In the genomic region with DNA sequence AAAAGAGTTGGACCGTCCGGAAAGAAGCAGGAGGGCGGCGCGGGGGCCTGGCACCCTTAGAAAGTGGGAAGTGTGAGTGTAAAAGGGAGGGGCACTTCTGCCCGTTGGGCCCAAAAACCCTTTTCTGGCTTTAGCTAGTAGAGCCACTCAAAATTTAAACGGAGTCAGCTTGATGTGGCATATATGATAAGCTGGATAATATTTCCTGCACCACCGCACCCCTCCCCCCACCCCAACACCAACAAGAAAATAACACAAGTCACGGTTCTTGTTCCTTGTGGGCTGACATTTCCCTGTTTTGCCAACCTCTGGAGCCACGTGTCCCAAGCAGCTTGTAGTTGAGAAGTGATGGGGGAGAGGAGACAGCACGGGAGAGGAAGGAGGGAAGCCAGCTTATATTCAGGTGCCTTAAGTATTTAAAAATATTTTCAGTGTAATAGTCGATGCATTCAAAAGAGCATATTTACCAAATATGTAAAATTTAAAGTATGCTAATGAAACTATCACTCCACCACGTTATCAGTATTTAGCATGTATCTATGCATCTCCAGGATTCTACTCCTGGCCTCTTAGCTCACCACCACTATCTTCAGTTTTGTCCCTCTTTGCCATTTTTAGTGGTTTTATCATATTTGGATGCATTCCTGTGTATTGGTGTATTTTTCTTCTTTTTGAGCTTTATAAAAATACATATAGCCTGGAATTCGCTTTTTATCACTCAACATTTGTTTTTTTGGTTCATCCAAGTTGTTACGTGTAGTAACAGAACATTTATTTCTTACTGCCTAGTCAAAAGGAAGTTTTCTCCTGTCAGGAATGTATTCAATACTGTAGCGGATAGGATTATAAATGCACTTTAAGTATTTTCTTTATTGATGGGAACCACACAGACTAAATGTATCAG, we compare ENCODE assay signal across 1 cellular context.
TF ChIP-seq lines count a peak whose summit lies in the region.

No MANE protein-coding gene starts in this region.

TF ChIP-seq in HCT116, 20 proteins besides CTCF, POLR2A, EP300 and RAD21 (continued from another document):
- TF ChIP-seq, protein P1, sequence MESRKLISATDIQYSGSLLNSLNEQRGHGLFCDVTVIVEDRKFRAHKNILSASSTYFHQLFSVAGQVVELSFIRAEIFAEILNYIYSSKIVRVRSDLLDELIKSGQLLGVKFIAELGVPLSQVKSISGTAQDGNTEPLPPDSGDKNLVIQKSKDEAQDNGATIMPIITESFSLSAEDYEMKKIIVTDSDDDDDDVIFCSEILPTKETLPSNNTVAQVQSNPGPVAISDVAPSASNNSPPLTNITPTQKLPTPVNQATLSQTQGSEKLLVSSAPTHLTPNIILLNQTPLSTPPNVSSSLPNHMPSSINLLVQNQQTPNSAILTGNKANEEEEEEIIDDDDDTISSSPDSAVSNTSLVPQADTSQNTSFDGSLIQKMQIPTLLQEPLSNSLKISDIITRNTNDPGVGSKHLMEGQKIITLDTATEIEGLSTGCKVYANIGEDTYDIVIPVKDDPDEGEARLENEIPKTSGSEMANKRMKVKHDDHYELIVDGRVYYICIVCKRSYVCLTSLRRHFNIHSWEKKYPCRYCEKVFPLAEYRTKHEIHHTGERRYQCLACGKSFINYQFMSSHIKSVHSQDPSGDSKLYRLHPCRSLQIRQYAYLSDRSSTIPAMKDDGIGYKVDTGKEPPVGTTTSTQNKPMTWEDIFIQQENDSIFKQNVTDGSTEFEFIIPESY (IDR thresholded peaks at IDR 0.05; ENCODE audit: extremely low read depth, insufficient replicate concordance, low read length): no peak
- TF ChIP-seq SIN3A (IDR thresholded peaks at IDR 0.05; ENCODE audit: low read depth) (peak; percentile 42), EZH2phosphoT487 (IDR thresholded peaks at IDR 0.05; ENCODE audit: borderline replicate concordance) (no peak), ELF1 (IDR thresholded peaks at IDR 0.05; ENCODE audit: borderline replicate concordance, low read depth) (no peak), CBX3 (IDR thresholded peaks at IDR 0.05; ENCODE audit: low read depth) (no peak), SRF (IDR thresholded peaks at IDR 0.05; ENCODE audit: low read depth) (no peak), ZFX (IDR thresholded peaks at IDR 0.05) (no peak), SP1 (IDR thresholded peaks at IDR 0.05; ENCODE audit: low read depth) (no peak; the same call in 1 of the 2 replicates)
- TF ChIP-seq, protein P2, sequence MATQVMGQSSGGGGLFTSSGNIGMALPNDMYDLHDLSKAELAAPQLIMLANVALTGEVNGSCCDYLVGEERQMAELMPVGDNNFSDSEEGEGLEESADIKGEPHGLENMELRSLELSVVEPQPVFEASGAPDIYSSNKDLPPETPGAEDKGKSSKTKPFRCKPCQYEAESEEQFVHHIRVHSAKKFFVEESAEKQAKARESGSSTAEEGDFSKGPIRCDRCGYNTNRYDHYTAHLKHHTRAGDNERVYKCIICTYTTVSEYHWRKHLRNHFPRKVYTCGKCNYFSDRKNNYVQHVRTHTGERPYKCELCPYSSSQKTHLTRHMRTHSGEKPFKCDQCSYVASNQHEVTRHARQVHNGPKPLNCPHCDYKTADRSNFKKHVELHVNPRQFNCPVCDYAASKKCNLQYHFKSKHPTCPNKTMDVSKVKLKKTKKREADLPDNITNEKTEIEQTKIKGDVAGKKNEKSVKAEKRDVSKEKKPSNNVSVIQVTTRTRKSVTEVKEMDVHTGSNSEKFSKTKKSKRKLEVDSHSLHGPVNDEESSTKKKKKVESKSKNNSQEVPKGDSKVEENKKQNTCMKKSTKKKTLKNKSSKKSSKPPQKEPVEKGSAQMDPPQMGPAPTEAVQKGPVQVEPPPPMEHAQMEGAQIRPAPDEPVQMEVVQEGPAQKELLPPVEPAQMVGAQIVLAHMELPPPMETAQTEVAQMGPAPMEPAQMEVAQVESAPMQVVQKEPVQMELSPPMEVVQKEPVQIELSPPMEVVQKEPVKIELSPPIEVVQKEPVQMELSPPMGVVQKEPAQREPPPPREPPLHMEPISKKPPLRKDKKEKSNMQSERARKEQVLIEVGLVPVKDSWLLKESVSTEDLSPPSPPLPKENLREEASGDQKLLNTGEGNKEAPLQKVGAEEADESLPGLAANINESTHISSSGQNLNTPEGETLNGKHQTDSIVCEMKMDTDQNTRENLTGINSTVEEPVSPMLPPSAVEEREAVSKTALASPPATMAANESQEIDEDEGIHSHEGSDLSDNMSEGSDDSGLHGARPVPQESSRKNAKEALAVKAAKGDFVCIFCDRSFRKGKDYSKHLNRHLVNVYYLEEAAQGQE (IDR thresholded peaks at IDR 0.05; ENCODE audit: low read depth): no peak
